ENCODE assay signal across 16 cellular contexts in the genomic region with DNA sequence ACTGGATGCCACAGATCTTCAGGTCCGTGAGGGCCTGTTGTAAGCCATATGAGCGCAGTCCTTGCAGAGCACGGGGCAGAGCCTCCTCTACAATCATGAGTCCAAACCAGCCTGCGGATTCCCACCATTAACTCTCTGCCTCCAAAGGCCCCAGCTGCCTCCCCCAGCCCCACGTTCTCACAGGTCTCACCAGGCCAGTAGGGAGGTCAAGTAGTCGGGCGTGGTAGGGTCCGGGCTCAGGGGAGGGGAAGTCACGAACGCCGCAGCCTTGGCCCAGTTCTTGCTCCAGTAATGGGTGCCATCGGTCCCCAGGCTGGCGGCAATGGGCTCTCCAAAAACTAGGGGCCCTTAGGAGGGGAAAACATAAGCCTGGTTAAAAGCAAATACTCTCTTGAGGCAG. TPM values are rescaled to one million over a fixed set of nuclear protein-coding genes. Genes with fewer than 3 reads are reported as not detected.
"Had no signal": no experiment of that assay in that cellular context is flagged by ENCODE, and none has a peak within 500 bp of the region (broad histone marks: within the 10 kb centered on the region; RNA-seq: fewer than 3 reads in every experiment).

No MANE protein-coding gene starts in this region.

- ATAC-seq: activated CD8-positive, alpha-beta T cell treated with anti-CD3 and anti-CD28 coated beads for 36 hours; effector memory CD8-positive, alpha-beta T cell; foreskin keratinocyte; stimulated activated effector memory CD8-positive, alpha-beta T cell treated with anti-CD3 and anti-CD28 coated beads, Interleukin-12 subunit alpha, Interleukin-12 subunit beta, amount 100 ng/mL, for 72 hours had no signal

- H3K27me3 ChIP-seq: right atrium auricular region, thyroid gland had no signal

- H3K4me1 ChIP-seq: foreskin keratinocyte had no signal

- H3K4me3 ChIP-seq: right atrium auricular region, thyroid gland had no signal

- H3K9me3 ChIP-seq: right atrium auricular region, thyroid gland had no signal

- DNase-seq: activated CD4-positive, alpha-beta T cell treated with anti-CD3 and anti-CD28 coated beads for 48 hours; activated CD4-positive, CD25-positive, alpha-beta regulatory T cell; activated CD8-positive, alpha-beta T cell treated with anti-CD3 and anti-CD28 coated beads for 36 hours; activated naive CD4-positive, alpha-beta T cell treated with anti-CD3 and anti-CD28 coated beads, Interleukin-2, amount 10 ng/mL, durations not matched to agents 7 days and 5 days; activated T-cell treated with anti-CD3 and anti-CD28 coated beads, Interleukin-2, amount 50 U/mL, for 24 hours; effector memory CD8-positive, alpha-beta T cell; foreskin keratinocyte; naive B cell; small intestine; stimulated activated CD4-positive, alpha-beta T cell treated with anti-CD3 and anti-CD28 coated beads, Interleukin-4, amount 100 ng/mL, for 24 hours; T-helper 1 cell; T-helper 9 cell; thyroid gland had no signal

- H3K27ac ChIP-seq: foreskin keratinocyte, right atrium auricular region had no signal

- H3K36me3 ChIP-seq: right atrium auricular region, thyroid gland had no signal

RNA-seq across cellular contexts. Expression of a gene that starts 53.6 kb away (rescaled TPM):
- total RNA-seq: activated CD8-positive, alpha-beta T cell treated with anti-CD3 and anti-CD28 coated beads for 36 hours; foreskin keratinocyte; mononuclear cell had no signal
- polyA plus RNA-seq: foreskin keratinocyte had no signal
